In genomic region chr10:119284679-119285096, GRCh38 we compare ENCODE assay signal across 10 cellular contexts.
DNase-seq lines count a peak whose midpoint lies in the region; ATAC-seq, FAIRE-seq and TF ChIP-seq lines count a peak whose summit lies in the region.
"Had no signal": no experiment of that assay in that cellular context is flagged by ENCODE, and none has a peak within 500 bp of the region (broad histone marks: within the 10 kb centered on the region; RNA-seq: fewer than 3 reads in every experiment).

No MANE protein-coding gene starts in this region.

- no peak for ATAC-seq in GM18907 (IDR thresholded peaks at IDR 0.05; ENCODE audit: unreplicated experiment)

- H3K4me3 ChIP-seq in coronary artery = peak overlapping the region; percentile 2

- no peak for DNase-seq in activated naive CD4-positive, alpha-beta T cell treated with anti-CD3 and anti-CD28 coated beads for 36 hours
- no peak for DNase-seq in activated naive CD4-positive, alpha-beta T cell treated with Interleukin-2 at 50 U/mL for 16 hours
- DNase-seq in coronary artery (ENCODE audit: low spot score) (no peak), type B pancreatic cell (ENCODE audit: extremely low spot score, unreplicated experiment) (no peak), GM12891 (ENCODE audit: insufficient read length, low spot score) (no peak)
- DNase-seq in stimulated activated CD4-positive, alpha-beta T cell treated with anti-CD3 and anti-CD28 coated beads, Interleukin-1b, Interleukin-23, amount 100 ng/mL, for 48 hours = no peak
- DNase-seq: T-helper 9 cell had no signal

- H3K9me3 Mint-ChIP-seq in activated naive CD4-positive, alpha-beta T cell treated with anti-CD3 and anti-CD28 coated beads for 36 hours = no peaks in the 10 kb centered on the region
- no peaks in the 10 kb centered on the region for H3K9me3 Mint-ChIP-seq in nephron
- H3K9me3 Mint-ChIP-seq in type B pancreatic cell = no peaks in the 10 kb centered on the region

- H3K4me3 Mint-ChIP-seq in activated naive CD4-positive, alpha-beta T cell treated with anti-CD3 and anti-CD28 coated beads for 36 hours = peak overlapping the region; percentile 55
- H3K4me3 Mint-ChIP-seq in nephron (peak overlapping the region in 1 of 3 experiments; percentile 58), type B pancreatic cell (no peak overlapping the region)

- peaks cover 78% of the 10 kb centered on the region for H3K4me1 Mint-ChIP-seq in activated naive CD4-positive, alpha-beta T cell treated with anti-CD3 and anti-CD28 coated beads for 36 hours (ENCODE audit: low read depth)
- H3K4me1 Mint-ChIP-seq in nephron (peaks cover 70% of the 10 kb centered on the region), type B pancreatic cell (ENCODE audit: unreplicated experiment) (peaks cover 56% of the 10 kb centered on the region)

- no peaks in the 10 kb centered on the region for H3K36me3 Mint-ChIP-seq in activated naive CD4-positive, alpha-beta T cell treated with anti-CD3 and anti-CD28 coated beads for 36 hours (ENCODE audit: low read depth)
- H3K36me3 Mint-ChIP-seq in nephron (ENCODE audit: low read depth) (no peaks in the 10 kb centered on the region), type B pancreatic cell (no peaks in the 10 kb centered on the region)

- no peak for TF ChIP-seq POLR2A in GM12891 (IDR thresholded peaks at IDR 0.05; ENCODE audit: low read depth, low read length)

- FAIRE-seq in GM12891 (lab: Jason Lieb, UNC) = no peak

- no peaks in the 10 kb centered on the region for H3K27me3 Mint-ChIP-seq in activated naive CD4-positive, alpha-beta T cell treated with anti-CD3 and anti-CD28 coated beads for 36 hours (ENCODE audit: low read depth)
- H3K27me3 Mint-ChIP-seq in nephron (ENCODE audit: low read depth) (peaks cover 3% of the 10 kb centered on the region), type B pancreatic cell (peaks cover 3% of the 10 kb centered on the region)

- CTCF ChIA-PET in activated naive CD4-positive, alpha-beta T cell treated with anti-CD3 and anti-CD28 coated beads for 36 hours (lab: Charles Lee) = interaction anchor here (2.0 kb wide), 1 partner anchor 17 kb away, joined by 5 read pairs; no protein-coding TSS in a partner anchor

- peak overlapping the region in 1 of 2 donors; percentile 60 for H3K27ac ChIP-seq in coronary artery
- H3K27ac ChIP-seq: KMS-11 had no signal

- peak overlapping the region; percentile 78 for H3K27ac Mint-ChIP-seq in activated naive CD4-positive, alpha-beta T cell treated with anti-CD3 and anti-CD28 coated beads for 36 hours
- H3K27ac Mint-ChIP-seq in nephron = peak overlapping the region in 2 of 3 experiments; percentile 57 to 72
- peak overlapping the region; percentile 69 for H3K27ac Mint-ChIP-seq in type B pancreatic cell

- TF ChIP-seq CTCF in coronary artery (IDR thresholded peaks at IDR 0.05) (no peak), nephron (IDR thresholded peaks at IDR 0.05; ENCODE audit: unreplicated experiment in 3 of 3) (no peak), type B pancreatic cell (conservative IDR thresholded peaks at IDR 0.05) (no peak)

- intact Hi-C loops in activated naive CD4-positive, alpha-beta T cell treated with anti-CD3 and anti-CD28 coated beads for 36 hours (cut with micrococcal nuclease) = no loop called here

TF ChIP-seq in GM12891, 5 proteins besides CTCF, POLR2A, EP300 and RAD21:
- no peak for TF ChIP-seq POU2F2 (IDR thresholded peaks at IDR 0.05; ENCODE audit: low read depth, low read length)
- no peak for TF ChIP-seq POLR2AphosphoS5 (IDR thresholded peaks at IDR 0.05; ENCODE audit: low read depth, low read length)
- no peak for TF ChIP-seq PAX5 (IDR thresholded peaks at IDR 0.05; ENCODE audit: insufficient read depth, low read length, severe bottlenecking)
